ENCODE assay signal across 8 cellular contexts in genomic region chr17:42798383-42799380, GRCh38. TPM values are rescaled to one million over a fixed set of nuclear protein-coding genes. Genes with fewer than 3 reads are reported as not detected.
A peak's percentile ranks its signal among the peaks of the same experiment; 100 is the strongest.
DNase-seq lines count a peak whose midpoint lies in the region; ATAC-seq and TF ChIP-seq lines count a peak whose summit lies in the region.

TSS of gene CNTD1 (plus strand) at chr17:42798861. CDS start at chr17:42799068, 207 bp downstream.
TSS of gene COA3 (minus strand) at chr17:42798704. CDS start at chr17:42798681, 23 bp downstream.

- peaks cover 6% of the 10 kb centered on the region for H3K36me3 Mint-ChIP-seq in endothelial cell (ENCODE audit: low read depth, unreplicated experiment)

- POLR2A ChIA-PET in AG04449 (lab: Yijun Ruan, JAX) = interaction anchor here (0.7 to 1.8 kb wide), 2 partner anchors 18 to 19 kb away, joined by 3 to 7 read pairs; partner anchors contain the start of gene WNK4

- H3K4me1 Mint-ChIP-seq in endothelial cell (ENCODE audit: unreplicated experiment) = peaks cover 36% of the 10 kb centered on the region

- 29 to 32% methylated on average over 56 to 65 of the region's 66 CpGs for WGBS in mesodermal cell (ENCODE audit: insufficient coverage in 2 of 2), 2 experiments

- no peaks in the 10 kb centered on the region for H3K9me3 Mint-ChIP-seq in endothelial cell (ENCODE audit: unreplicated experiment)

- no peak for DNase-seq in AG04449 (ENCODE audit: low read depth, low spot score)
- peak; percentile 91 for DNase-seq in HPDE6-E6E7 (ENCODE audit: extremely low spot score)
- peak; percentile 74 for DNase-seq in NOMO-1 treated with DMSO at 0.1 percent for 48 hours (lab: John Stamatoyannopoulos, UW; ENCODE audit: unreplicated experiment)
- peak; percentile 43 for DNase-seq in activated CD8-positive, alpha-beta memory T cell treated with anti-CD3 and anti-CD28 coated beads, Interleukin-2, amount 50 U/mL, for 24 hours (ENCODE audit: extremely low read depth)
- DNase-seq in endothelial cell (ENCODE audit: low spot score) = peak; percentile 83
- peak; percentile 55 for DNase-seq in stimulated activated CD8-positive, alpha-beta memory T cell treated with anti-CD3 and anti-CD28 coated beads, Interleukin-15, amount 100 ng/mL, for 1 hour (ENCODE audit: low read depth)

- peak within 1 kb of the TSS; percentile 37 for H3K27ac Mint-ChIP-seq in endothelial cell (ENCODE audit: unreplicated experiment)

- peak; percentile 67 for ATAC-seq in GM18868 (IDR thresholded peaks at IDR 0.05; ENCODE audit: unreplicated experiment)

- no peaks in the 10 kb centered on the region for H3K9me3 ChIP-seq in mesodermal cell (ENCODE audit: control insufficient read depth, low read length)

- CTCF ChIA-PET in AG04449 (lab: Yijun Ruan, JAX) = interaction anchor here (0.9 to 2.5 kb wide), 5 partner anchors 11 to 35 kb away, joined by 3 to 11 read pairs (median 4); partner anchors contain the start of gene BECN1

- H3K4me3 ChIP-seq in AG04449 (ENCODE audit: low read depth, low read length) (peak within 1 kb of the TSS; percentile 89), mesodermal cell (ENCODE audit: extremely low read depth, insufficient read depth, low read length, poor library complexity, severe bottlenecking) (peak within 1 kb of the TSS; percentile 84)

- H3K27me3 Mint-ChIP-seq in endothelial cell (ENCODE audit: unreplicated experiment) = peaks cover 11% of the 10 kb centered on the region

- no peak for TF ChIP-seq CTCF in AG04449 (IDR thresholded peaks at IDR 0.05; ENCODE audit: insufficient read depth, low read length, missing control alignments)
- TF ChIP-seq CTCF in endothelial cell (IDR thresholded peaks at IDR 0.05; ENCODE audit: unreplicated experiment) = no peak

- no peak within 1 kb of the TSS for H3K27ac ChIP-seq in mesodermal cell (ENCODE audit: low read depth, low read length, severe bottlenecking)

- peaks cover 28% of the 10 kb centered on the region for H3K36me3 ChIP-seq in mesodermal cell (ENCODE audit: control insufficient read depth, insufficient read depth, low read length)

- peaks cover 5% of the 10 kb centered on the region for H3K4me1 ChIP-seq in mesodermal cell (ENCODE audit: control insufficient read depth, insufficient read depth, low read length, poor library complexity, severe bottlenecking)

- H3K4me3 Mint-ChIP-seq in endothelial cell (ENCODE audit: unreplicated experiment) = peak within 1 kb of the TSS; percentile 95

RNA-seq across cellular contexts. Expression of gene CNTD1, which starts in this region (rescaled TPM):
- total RNA-seq in endothelial cell (ENCODE audit: unreplicated experiment) = 0.59 TPM
- polyA plus RNA-seq in mesodermal cell (2013, experiment 1 of 2) = 0.18 TPM
- not detected for polyA plus RNA-seq in mesodermal cell (2013, experiment 2 of 2)

RNA-seq across cellular contexts. Expression of gene COA3, which starts in this region (rescaled TPM):
- total RNA-seq in endothelial cell (ENCODE audit: unreplicated experiment) = 60.3 TPM
- polyA plus RNA-seq in mesodermal cell (2013, experiment 1 of 2) = 52.0 TPM
- 50.0 TPM for polyA plus RNA-seq in mesodermal cell (2013, experiment 2 of 2)
